ENCODE assay signal across 8 cellular contexts in the genomic region with DNA sequence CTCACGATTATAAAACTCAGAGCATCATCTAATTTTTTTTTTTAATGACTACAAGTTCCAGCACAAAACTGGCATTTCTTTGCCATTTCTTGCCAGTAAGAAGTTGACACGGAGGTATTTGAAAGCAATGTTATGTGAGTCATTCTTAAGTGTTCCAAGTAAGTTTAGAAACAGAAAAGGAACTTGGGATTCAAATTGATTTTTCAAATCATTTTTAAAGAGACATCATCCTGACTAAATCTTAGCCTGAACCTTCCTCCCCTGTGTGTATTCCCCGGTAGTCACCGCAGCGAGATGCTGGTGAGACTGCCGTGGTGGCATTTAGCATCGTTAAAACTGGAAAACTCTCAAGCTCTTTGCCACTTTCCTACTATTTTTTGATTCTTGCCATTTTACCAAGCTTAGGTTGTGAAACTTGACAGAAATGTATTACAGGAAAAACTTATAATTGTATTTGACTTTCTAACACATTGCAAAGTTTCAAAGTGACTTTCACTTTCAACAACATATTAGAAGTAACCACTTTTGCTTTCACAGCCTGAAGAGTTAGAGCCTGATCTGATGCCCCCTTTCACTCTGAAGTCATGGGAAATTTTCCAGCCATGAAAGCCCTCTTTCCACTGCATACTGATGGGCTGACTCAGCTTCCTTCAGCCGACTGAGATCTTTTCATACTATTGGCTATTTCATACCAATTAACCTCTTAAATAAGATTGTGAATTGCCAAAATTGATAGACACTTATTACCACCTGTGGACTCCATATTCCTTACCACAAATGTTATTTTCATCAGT.
DNase-seq lines count a peak whose midpoint lies in the region; ATAC-seq and TF ChIP-seq lines count a peak whose summit lies in the region.

No MANE protein-coding gene starts in this region.

- no peaks in the 10 kb centered on the region for H3K4me1 ChIP-seq in endodermal cell (ENCODE audit: control insufficient read depth, insufficient read depth, low read length)

- H3K9me3 ChIP-seq in endodermal cell (ENCODE audit: control insufficient read depth, low read length) = no peaks in the 10 kb centered on the region

- H3K4me1 Mint-ChIP-seq in endodermal cell (peaks cover 15% of the 10 kb centered on the region), endothelial cell (ENCODE audit: unreplicated experiment) (peaks cover 5% of the 10 kb centered on the region)

- H3K27me3 ChIP-seq in endodermal cell (ENCODE audit: control insufficient read depth, insufficient read depth, low read length, poor library complexity, severe bottlenecking) = no peaks in the 10 kb centered on the region

- no peak overlapping the region for H3K4me3 ChIP-seq in endodermal cell (ENCODE audit: low read length)

- no peaks in the 10 kb centered on the region for H3K9me3 Mint-ChIP-seq in endodermal cell
- H3K9me3 Mint-ChIP-seq in endothelial cell (ENCODE audit: unreplicated experiment) = no peaks in the 10 kb centered on the region

- no peaks in the 10 kb centered on the region for H3K36me3 ChIP-seq in endodermal cell (ENCODE audit: control insufficient read depth, insufficient read depth, low read length)

- H3K27ac ChIP-seq in endodermal cell (ENCODE audit: low read depth, low read length) = peak overlapping the region; percentile 47

- H3K27ac Mint-ChIP-seq in endodermal cell (no peak overlapping the region), endothelial cell (ENCODE audit: unreplicated experiment) (no peak overlapping the region)

- peak; percentile 75 for ATAC-seq in GM18508 (IDR thresholded peaks at IDR 0.05; ENCODE audit: insufficient read depth, unreplicated experiment)
- ATAC-seq in HG02763 (IDR thresholded peaks at IDR 0.05; ENCODE audit: unreplicated experiment) = peak; percentile 67

- TF ChIP-seq CTCF in endodermal cell (conservative IDR thresholded peaks at IDR 0.05) (no peak), endothelial cell (IDR thresholded peaks at IDR 0.05; ENCODE audit: unreplicated experiment) (no peak)

- H3K36me3 Mint-ChIP-seq in endodermal cell (ENCODE audit: low read depth) (peaks cover 6% of the 10 kb centered on the region), endothelial cell (ENCODE audit: low read depth, unreplicated experiment) (peaks cover 12% of the 10 kb centered on the region)

- H3K4me3 Mint-ChIP-seq in endodermal cell = no peak overlapping the region
- no peak overlapping the region for H3K4me3 Mint-ChIP-seq in endothelial cell (ENCODE audit: unreplicated experiment)

- H3K27me3 Mint-ChIP-seq in endodermal cell (ENCODE audit: insufficient read depth) (no peaks in the 10 kb centered on the region), endothelial cell (ENCODE audit: unreplicated experiment) (peaks cover under 1% of the 10 kb centered on the region)

- no peak overlapping the region for H3K9ac ChIP-seq in endodermal cell (ENCODE audit: extremely low read depth, low read length, poor library complexity, severe bottlenecking)

- DNase-seq in SK-MEL-5 (ENCODE audit: low read depth, low spot score) (peak; percentile 11), endodermal cell (peak; percentile 35), renal cortical epithelial cell (ENCODE audit: low read depth) (peak; percentile 91), NCI-H1417 (lab: John Stamatoyannopoulos, UW) (no peak), endothelial cell (ENCODE audit: low spot score) (no peak)
- DNase-seq in activated effector memory CD4-positive, alpha-beta T cell treated with Interleukin-2 at 50 U/mL for 16 hours = no peak

- WGBS in endodermal cell (ENCODE audit: insufficient coverage in 1 of 2, insufficient read length in 1 of 2), 2 experiments = 78 to 87% methylated on average over 5 to 8 of the region's 8 CpGs

- in situ Hi-C loops in SK-MEL-5 (cut with HindIII; ENCODE audit: low pct_unique_long_range_greater_than_20kb, low sequenced_read_pairs) = no loop called here

Comparison
In these comparisons a context has a peak if more than half of its experiments do, and no peak if none do; other contexts are left out.
1. DNase-seq: peak in SK-MEL-5 (single experiment), endodermal cell (single experiment) and renal cortical epithelial cell (single experiment); none in NCI-H1417 (0 of 3), activated effector memory CD4-positive, alpha-beta T cell treated with Interleukin-2 at 50 U/mL for 16 hours (single experiment) and endothelial cell (single experiment).